ENCODE assay signal across 17 cellular contexts in genomic region chr7:137965942-137966624, GRCh38. TPM values are rescaled to one million over a fixed set of nuclear protein-coding genes. Genes with fewer than 3 reads are reported as not detected.
DNase-seq lines count a peak whose midpoint lies in the region; ATAC-seq and TF ChIP-seq lines count a peak whose summit lies in the region.
"Had no signal": no experiment of that assay in that cellular context is flagged by ENCODE, and none has a peak within 500 bp of the region (broad histone marks: within the 10 kb centered on the region; RNA-seq: fewer than 3 reads in every experiment).

No MANE protein-coding gene starts in this region.

- H3K4me1 ChIP-seq in CD8-positive, alpha-beta memory T cell (ENCODE audit: insufficient read depth, low read length) = peaks cover 24% of the 10 kb centered on the region
- peaks cover 29 to 40% of the 10 kb centered on the region in 2 experiments for H3K4me1 ChIP-seq in trophoblast cell (ENCODE audit: control insufficient read depth in 1 of 2, insufficient read depth in 2 of 2, low read length in 2 of 2)

- no peak overlapping the region for H2AFZ ChIP-seq in trophoblast cell (ENCODE audit: insufficient read depth, low read length, poor library complexity)

- H3K36me3 ChIP-seq in CD8-positive, alpha-beta memory T cell (ENCODE audit: insufficient read depth, low read length) = no peaks in the 10 kb centered on the region
- H3K36me3 ChIP-seq in trophoblast cell (ENCODE audit: control insufficient read depth in 1 of 2, insufficient read depth in 2 of 2, low read length in 2 of 2) = peaks cover 2 to 4% of the 10 kb centered on the region in 2 experiments
- H3K36me3 ChIP-seq: spleen had no signal

- peaks cover 24 to 47% (median 36%) of the 10 kb centered on the region in 3 donors for H3K4me1 Mint-ChIP-seq in CD8-positive, alpha-beta memory T cell

- no peak for DNase-seq in CD8-positive, alpha-beta memory T cell
- DNase-seq in NCI-H226 = peak; percentile 2
- no peak for DNase-seq in coronary artery (ENCODE audit: low spot score)
- peak in 1 of 2 donors; percentile 47 for DNase-seq in trophoblast cell
- no peak for DNase-seq in hepatic stellate cell (ENCODE audit: low spot score)
- DNase-seq in omental fat pad (ENCODE audit: low spot score) = no peak
- no peak for DNase-seq in stimulated activated naive CD4-positive, alpha-beta T cell (lab: John Stamatoyannopoulos, UW)
- DNase-seq: activated gamma-delta T cell, NCI-H1436 treated with DMSO at 0.1 percent for 48 hours, NCI-H2227 treated with DMSO at 0.1 percent for 48 hours, occipital lobe, spleen had no signal

- peak overlapping the region; percentile 36 for H3K18ac ChIP-seq in trophoblast cell (ENCODE audit: low read length)

- no peak overlapping the region for H2AK5ac ChIP-seq in trophoblast cell (ENCODE audit: low read length)

- peak overlapping the region; percentile 89 for H3K4ac ChIP-seq in trophoblast cell (ENCODE audit: low read depth, low read length)

- peak overlapping the region in 3 of 8 donors; percentile 2 to 24 (median 8) for H3K27ac Mint-ChIP-seq in CD8-positive, alpha-beta memory T cell
- H3K27ac Mint-ChIP-seq: stimulated activated naive CD8-positive, alpha-beta T cell treated with anti-CD3 and anti-CD28 coated beads, Interleukin-15, Interleukin-2, amounts not matched to agents 100 ng/mL and 50 ng/mL, for 24 hours had no signal

- H3K36me3 Mint-ChIP-seq in CD8-positive, alpha-beta memory T cell = peaks cover 4 to 8% (median 7%) of the 10 kb centered on the region in 3 donors

- peak overlapping the region; percentile 68 for H2BK12ac ChIP-seq in trophoblast cell (ENCODE audit: low read length)

- H3K14ac ChIP-seq in trophoblast cell (ENCODE audit: low read length) = no peak overlapping the region

- H4K91ac ChIP-seq in trophoblast cell (ENCODE audit: low read depth, low read length) = no peak overlapping the region

- no peak overlapping the region for H4K8ac ChIP-seq in trophoblast cell (ENCODE audit: low read depth, low read length)

- peaks cover 23% of the 10 kb centered on the region for H3K79me1 ChIP-seq in trophoblast cell (ENCODE audit: low read length)

- no peak overlapping the region for H3K9ac ChIP-seq in trophoblast cell (ENCODE audit: low read length)

- TF ChIP-seq CTCF in coronary artery (IDR thresholded peaks at IDR 0.05) (no peak), omental fat pad (IDR thresholded peaks at IDR 0.05) (no peak)

- CTCF ChIA-PET in CD8-positive, alpha-beta memory T cell (lab: Charles Lee) = no interaction called here

- H3K4me3 ChIP-seq in CD8-positive, alpha-beta memory T cell (ENCODE audit: low read length) = no peak overlapping the region
- H3K4me3 ChIP-seq in coronary artery (no peak overlapping the region), trophoblast cell (ENCODE audit: low read depth, low read length) (no peak overlapping the region)
- H3K4me3 ChIP-seq: GM12878, spleen had no signal

- ATAC-seq in GM18505 (IDR thresholded peaks at IDR 0.05; ENCODE audit: unreplicated experiment) = no peak
- no peak for ATAC-seq in omental fat pad (ENCODE audit: low FRiP score)
- ATAC-seq: activated CD4-positive, CD25-positive, alpha-beta regulatory T cell treated with anti-CD3 and anti-CD28 coated beads, Interleukin-2, amount 50 U/mL, for 24 hours; GM12878; HCT116 had no signal

- H3K27ac ChIP-seq in CD8-positive, alpha-beta memory T cell (ENCODE audit: low read depth, low read length) = peak overlapping the region; percentile 21
- H3K27ac ChIP-seq in coronary artery (peak overlapping the region; percentile 24 to 75), trophoblast cell (ENCODE audit: low read depth, low read length) (peak overlapping the region; percentile 68)

- H2BK5ac ChIP-seq in trophoblast cell (ENCODE audit: low read depth, low read length, poor library complexity) = peak overlapping the region; percentile 23

- H3K4me3 Mint-ChIP-seq in CD8-positive, alpha-beta memory T cell = no peak overlapping the region
- H3K4me3 Mint-ChIP-seq: stimulated activated naive CD8-positive, alpha-beta T cell treated with anti-CD3 and anti-CD28 coated beads, Interleukin-15, Interleukin-2, amounts not matched to agents 100 ng/mL and 50 ng/mL, for 24 hours had no signal

- POLR2A ChIA-PET in CD8-positive, alpha-beta memory T cell (lab: Charles Lee) = no interaction called here

- no CpG with 5 or more reads among the region's 2 CpGs for WGBS in trophoblast cell (ENCODE audit: extremely low coverage, insufficient coverage, insufficient read length)

- H3K9me3 ChIP-seq in CD8-positive, alpha-beta memory T cell (ENCODE audit: low read length) = no peaks in the 10 kb centered on the region
- H3K9me3 ChIP-seq in trophoblast cell (ENCODE audit: insufficient read depth, low read depth, low read length) = peaks cover 1% of the 10 kb centered on the region
- H3K9me3 ChIP-seq: spleen had no signal

- peaks cover 17% of the 10 kb centered on the region for H3K79me2 ChIP-seq in trophoblast cell (ENCODE audit: control insufficient read depth, insufficient read depth, low read length, poor library complexity)

- no peak overlapping the region for H2BK120ac ChIP-seq in trophoblast cell (ENCODE audit: insufficient read depth, low read length, poor library complexity)

- peak overlapping the region; percentile 24 for H3K4me2 ChIP-seq in trophoblast cell (ENCODE audit: low read length)

- no peaks in the 10 kb centered on the region for H3K9me3 Mint-ChIP-seq in CD8-positive, alpha-beta memory T cell
- H3K9me3 Mint-ChIP-seq: stimulated activated naive CD8-positive, alpha-beta T cell treated with anti-CD3 and anti-CD28 coated beads, Interleukin-15, Interleukin-2, amounts not matched to agents 100 ng/mL and 50 ng/mL, for 24 hours had no signal

- H3K27me3 ChIP-seq in CD8-positive, alpha-beta memory T cell (ENCODE audit: insufficient read depth, low read length, poor library complexity, severe bottlenecking) = no peaks in the 10 kb centered on the region
- no peaks in the 10 kb centered on the region for H3K27me3 ChIP-seq in trophoblast cell (ENCODE audit: insufficient read depth, low read length)
- H3K27me3 ChIP-seq: spleen had no signal

- no peak for TF ChIP-seq POLR2A in GM18505 (IDR thresholded peaks at IDR 0.05; ENCODE audit: borderline replicate concordance, extremely low read depth, insufficient read depth, insufficient read length)

- no peaks in the 10 kb centered on the region for H3K27me3 Mint-ChIP-seq in CD8-positive, alpha-beta memory T cell
- H3K27me3 Mint-ChIP-seq: stimulated activated naive CD8-positive, alpha-beta T cell treated with anti-CD3 and anti-CD28 coated beads, Interleukin-15, Interleukin-2, amounts not matched to agents 100 ng/mL and 50 ng/mL, for 24 hours had no signal

- H4K12ac ChIP-seq in trophoblast cell (ENCODE audit: low read depth, low read length) = no peak overlapping the region

- no peak overlapping the region for H3K23ac ChIP-seq in trophoblast cell (ENCODE audit: low read length)

RNA-seq across cellular contexts. Expression of gene CREB3L2, which starts 35.8 kb away (rescaled TPM):
- 10 to 100 TPM; 23.9 to 25.0 TPM for total RNA-seq in CD8-positive, alpha-beta memory T cell
- polyA plus RNA-seq in CD8-positive, alpha-beta memory T cell = 12.5 TPM
- polyA plus RNA-seq in trophoblast cell (2013) = 134 and 136 TPM in 2 replicates
- 10 to 100 TPM; 35.6 to 50.4 (median 42.8) TPM for total RNA-seq in omental fat pad
